In the genomic region with DNA sequence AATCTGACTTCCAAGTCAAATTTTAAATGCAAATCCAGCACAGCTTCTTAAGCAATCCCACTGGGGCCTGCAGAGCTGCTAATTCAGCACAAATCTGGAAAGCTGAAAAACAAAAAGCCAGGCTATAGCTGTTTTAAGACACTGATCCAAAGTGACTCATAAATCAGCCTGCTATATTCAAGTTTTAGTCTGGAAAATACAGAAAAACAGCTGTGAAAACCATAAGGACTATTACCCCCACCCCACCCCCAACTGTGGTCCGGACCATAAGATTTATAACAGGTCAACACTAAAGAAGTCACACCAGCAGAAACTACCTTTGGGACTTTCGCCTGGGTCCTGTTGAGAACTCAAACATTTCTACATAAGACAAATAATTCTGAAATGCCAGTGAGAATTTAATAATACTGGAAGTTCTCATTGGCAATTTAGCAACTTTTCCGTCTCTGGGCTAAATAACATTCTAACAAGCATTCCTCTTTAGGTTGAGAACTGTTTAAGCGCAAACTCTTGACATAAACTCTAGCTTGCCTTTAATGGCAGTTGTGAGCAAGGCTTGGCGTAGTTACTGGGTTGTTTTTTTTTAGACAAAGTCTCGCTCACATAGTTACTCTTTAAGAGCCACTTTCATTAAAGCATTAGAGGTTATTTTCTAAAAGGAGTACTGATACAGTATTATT, we compare ENCODE assay signal across 7 cellular contexts. TPM values are rescaled to one million over a fixed set of nuclear protein-coding genes. Genes with fewer than 3 reads are reported as not detected.
DNase-seq lines count a peak whose midpoint lies in the region; ATAC-seq, FAIRE-seq and TF ChIP-seq lines count a peak whose summit lies in the region.

No MANE protein-coding gene starts in this region.

- dilution Hi-C loops in mammary epithelial cell (cut with HindIII; ENCODE audit: low sequenced_read_pairs) = loop anchor here (5.0 kb wide), 1 partner anchor 35 kb away; no protein-coding TSS in a partner anchor

- H3K4me3 ChIP-seq in HUES48 (ENCODE audit: low read depth, low read length) = no peak overlapping the region; the same call in 1 of the 2 replicates
- H3K4me3 ChIP-seq in mammary epithelial cell (replicated peaks in 1 of 3; ENCODE audit: insufficient read depth in 1 of 3, low read depth in 2 of 3, low read length in 3 of 3) = peak overlapping the region; percentile 69 to 88 (median 78)
- H3K4me3 ChIP-seq in HepG2 (replicated peaks in 1 of 3; ENCODE audit: insufficient read depth in 1 of 3, low read depth in 2 of 3, low read length in 3 of 3) = peak overlapping the region in 1 of 3 experiments; percentile 17; a peak in 1 of 6 replicates
- peak overlapping the region; percentile 71 for H3K4me3 ChIP-seq in suprapubic skin

- H3K27ac ChIP-seq in HUES48 (ENCODE audit: low read depth, low read length) (peak overlapping the region; percentile 63), mammary epithelial cell (ENCODE audit: insufficient read depth, low read depth, low read length) (peak overlapping the region; percentile 92), HepG2 (ENCODE audit: extremely low read length, insufficient read depth, low read length) (no peak overlapping the region), suprapubic skin (peak overlapping the region; percentile 93)

- intact Hi-C loops in mammary epithelial cell (cut with micrococcal nuclease) (loop anchor here (1.0 to 5.0 kb wide), 2 partner anchors 40 to 570 kb away; no protein-coding TSS in a partner anchor), HepG2 (cut with micrococcal nuclease; ENCODE audit: unreplicated experiment) (loop anchor here (5.0 kb wide), 1 partner anchor 35 kb away; no protein-coding TSS in a partner anchor)

- H3K79me2 ChIP-seq in mammary epithelial cell (ENCODE audit: insufficient read depth, low read length) = peaks cover 85% of the 10 kb centered on the region
- H3K79me2 ChIP-seq in HepG2 (ENCODE audit: insufficient read depth, low read length) = peaks cover 50% of the 10 kb centered on the region

- DNase-seq in mammary epithelial cell (peak; percentile 58), HepG2 (ENCODE audit: low spot score) (no peak), suprapubic skin (ENCODE audit: low spot score in 2 of 2) (no peak), nucleus accumbens (lab: John Stamatoyannopoulos, UW) (no peak), NCI-H82 treated with DMSO at 0.1 percent for 48 hours (lab: John Stamatoyannopoulos, UW; ENCODE audit: unreplicated experiment) (no peak)

- H3K4me1 ChIP-seq in HUES48 (ENCODE audit: control insufficient read depth, insufficient read depth, low read length) = peaks cover 42% of the 10 kb centered on the region
- peaks cover 19% of the 10 kb centered on the region for H3K4me1 ChIP-seq in mammary epithelial cell (ENCODE audit: insufficient read depth, low read length)
- peaks cover 72% of the 10 kb centered on the region for H3K4me1 ChIP-seq in HepG2 (ENCODE audit: insufficient read depth, low read length)
- peaks cover 60% of the 10 kb centered on the region for H3K4me1 ChIP-seq in suprapubic skin

- no peak for TF ChIP-seq POLR2A in HepG2 (IDR thresholded peaks at IDR 0.05; ENCODE audit: insufficient read depth in 1 of 2, low read depth in 2 of 2, low read length in 2 of 2)
- TF ChIP-seq POLR2A in suprapubic skin (IDR thresholded peaks at IDR 0.05) = no peak

- no peak for FAIRE-seq in HepG2 (lab: Jason Lieb, UNC)

- 8% methylated on average over 6 of the region's 6 CpGs for WGBS in mammary epithelial cell (ENCODE audit: low coverage, missing lambda C conversion rate)
- WGBS in HepG2 (ENCODE audit: low lambda C conversion rate) = 94% methylated on average over 6 of the region's 6 CpGs
- WGBS in suprapubic skin = 23% methylated on average over 6 of the region's 6 CpGs

- H3K9ac ChIP-seq in HUES48 (ENCODE audit: low read depth, low read length) (no peak overlapping the region), mammary epithelial cell (ENCODE audit: insufficient read depth, low read length) (peak overlapping the region; percentile 90), HepG2 (ENCODE audit: insufficient read depth, low read depth, low read length) (no peak overlapping the region)

- POLR2A ChIA-PET in HepG2 (lab: Yijun Ruan, JAX) = no interaction called here

- CTCF ChIA-PET in mammary epithelial cell (lab: Charles Lee; ENCODE audit: low non-redundant PET) (interaction anchor here (1.3 kb wide), 1 partner anchor 375 kb away, joined by 7 read pairs; no protein-coding TSS in a partner anchor), HepG2 (lab: Yijun Ruan, JAX; ENCODE audit: low intra/inter-chr PET ratio, low total read pairs) (no interaction called here)

- ATAC-seq in HepG2 (no peak), GM21381 (IDR thresholded peaks at IDR 0.05; ENCODE audit: unreplicated experiment) (no peak)

- H3K9me3 ChIP-seq in HUES48 (ENCODE audit: control insufficient read depth, insufficient read depth, low read length) (no peaks in the 10 kb centered on the region), mammary epithelial cell (replicated peaks; ENCODE audit: insufficient read depth, low read length) (no peaks in the 10 kb centered on the region), HepG2 (ENCODE audit: low read length) (no peaks in the 10 kb centered on the region), suprapubic skin (no peaks in the 10 kb centered on the region)

- TF ChIP-seq RAD21 in HepG2 (CRISPR knock-in tag; IDR thresholded peaks at IDR 0.05) = no peak

- BruUV-seq in mammary epithelial cell (replicated peaks; lab: Mats Ljungman, UMichigan) = no TSS peak
- BruUV-seq in HepG2 (replicated peaks; lab: Mats Ljungman, UMichigan) = no TSS peak

- H2AFZ ChIP-seq in mammary epithelial cell (ENCODE audit: low read depth, low read length) (no peak overlapping the region), HepG2 (ENCODE audit: low read length) (no peak overlapping the region)

- H3K36me3 ChIP-seq in HUES48 (ENCODE audit: control insufficient read depth, insufficient read depth, low read length) = peaks cover 7% of the 10 kb centered on the region; the same call in 1 of the 2 replicates
- peaks cover 5% of the 10 kb centered on the region for H3K36me3 ChIP-seq in mammary epithelial cell (ENCODE audit: insufficient read depth, low read length)
- no peaks in the 10 kb centered on the region for H3K36me3 ChIP-seq in HepG2 (replicated peaks in 1 of 2; ENCODE audit: control insufficient read depth in 1 of 2, insufficient read depth in 2 of 2, low read length in 2 of 2)
- peaks cover 11% of the 10 kb centered on the region for H3K36me3 ChIP-seq in suprapubic skin

- TF ChIP-seq CTCF in mammary epithelial cell (conservative IDR thresholded peaks at IDR 0.05 in 1 of 2, IDR thresholded peaks at IDR 0.05 in 1 of 2; ENCODE audit: extremely low read depth in 1 of 2, insufficient read depth in 1 of 2, low read depth in 1 of 2, low read length in 2 of 2) = no peak
- TF ChIP-seq CTCF in HepG2 (CRISPR knock-in tag; IDR thresholded peaks at IDR 0.05) = no peak
- TF ChIP-seq CTCF in suprapubic skin (IDR thresholded peaks at IDR 0.05) = no peak

- no peaks in the 10 kb centered on the region for H4K20me1 ChIP-seq in mammary epithelial cell (ENCODE audit: insufficient read depth, low read length)
- no peaks in the 10 kb centered on the region for H4K20me1 ChIP-seq in HepG2 (ENCODE audit: insufficient read depth, low read length)

- H3K27me3 ChIP-seq in HUES48 (ENCODE audit: control insufficient read depth, insufficient read depth, low read length) (peaks cover 21% of the 10 kb centered on the region), mammary epithelial cell (ENCODE audit: insufficient read depth, low read length) (no peaks in the 10 kb centered on the region), HepG2 (ENCODE audit: control insufficient read depth in 1 of 2, insufficient read depth in 2 of 2, low read length in 2 of 2) (no peaks in the 10 kb centered on the region), suprapubic skin (no peaks in the 10 kb centered on the region)

- in situ Hi-C loops in mammary epithelial cell (cut with MboI; ENCODE audit: low sequenced_read_pairs in 2 of 2) = loop anchor here (10.0 kb wide), 2 partner anchors 148 to 168 kb away; no protein-coding TSS in a partner anchor
- in situ Hi-C loops in HepG2 (cut with HindIII; ENCODE audit: extremely low pct_ligation_motif_present, low pct_unique_long_range_greater_than_20kb) = no loop called here

- H3K4me2 ChIP-seq in mammary epithelial cell (ENCODE audit: insufficient read depth, low read depth, low read length) (peak overlapping the region; percentile 91), HepG2 (ENCODE audit: low read depth, low read length) (peak overlapping the region; percentile 96)

- TF ChIP-seq EP300 in HepG2 (IDR thresholded peaks at IDR 0.05; ENCODE audit: low read depth in 2 of 2, low read length in 2 of 2) (no peak), HepG2 (CRISPR knock-in tag; IDR thresholded peaks at IDR 0.05; ENCODE audit: borderline replicate concordance) (no peak), suprapubic skin (IDR thresholded peaks at IDR 0.05) (no peak)

TF ChIP-seq in HepG2, 621 proteins besides CTCF, POLR2A, EP300 and RAD21 (continues in another document):
- TF ChIP-seq ZNF850 (CRISPR knock-in tag; conservative IDR thresholded peaks at IDR 0.05) = no peak

RNA-seq across cellular contexts. Expression of gene LRIG3, which starts 3.3 kb away (rescaled TPM):
- total RNA-seq in mammary epithelial cell (100 to 1,000 TPM in 1 of 2 donors, 10 to 100 TPM in 1; 45.5 to 115 TPM), HepG2 (2016; rRNA removed; fragmentation: Illumina TruSeq; extraction: Trizol) (9.9 and 17.4 TPM in 2 replicates), suprapubic skin (100 to 1,000 TPM in 3 of 4 donors, 10 to 100 TPM in 1; 56.5 to 225 (median 110) TPM)
- polyA plus RNA-seq in mammary epithelial cell (28.7 TPM), HepG2 (2011; rRNA removed) (7.7 TPM in 2 replicates)
- 35.3 TPM for polyA minus RNA-seq in mammary epithelial cell
- 2.5 and 3.0 TPM in 2 replicates for total RNA-seq in HepG2 (2016; cell fraction: cytosol; rRNA removed; fragmentation: Illumina TruSeq; extraction: Trizol; ENCODE audit: low read depth)
- total RNA-seq in HepG2 (2016; cell fraction: insoluble cytoplasmic fraction; rRNA removed; fragmentation: Illumina TruSeq; extraction: Trizol) = 9.0 and 13.5 TPM in 2 replicates
- total RNA-seq in HepG2 (2016; cell fraction: membrane; rRNA removed; fragmentation: Illumina TruSeq; extraction: Trizol) = 5.6 and 5.9 TPM in 2 replicates
- 29.0 and 31.5 TPM in 2 replicates for total RNA-seq in HepG2 (2016; cell fraction: nucleus; rRNA removed; fragmentation: Illumina TruSeq; extraction: Trizol)
- polyA plus RNA-seq in HepG2 (2011; cell fraction: cytosol; rRNA removed) = 5.6 and 6.5 TPM in 2 replicates
- polyA plus RNA-seq in HepG2 (2011; cell fraction: nucleus; rRNA removed) = 6.5 and 6.7 TPM in 2 replicates
- polyA plus RNA-seq in HepG2 (2012) = 7.2 and 7.6 TPM in 2 replicates
- 0.49 and 0.58 TPM in 2 replicates for polyA plus RNA-seq in HepG2 (2016; cell fraction: cytosol; fragmentation: Illumina TruSeq; extraction: Trizol; ENCODE audit: low read depth)
- 4.9 and 6.3 TPM in 2 replicates for polyA plus RNA-seq in HepG2 (2016; cell fraction: insoluble cytoplasmic fraction; fragmentation: Illumina TruSeq; extraction: Trizol; ENCODE audit: low read depth)
- 0.96 and 1.0 TPM in 2 replicates for polyA plus RNA-seq in HepG2 (2016; cell fraction: membrane; fragmentation: Illumina TruSeq; extraction: Trizol; ENCODE audit: low read depth)
- polyA plus RNA-seq in HepG2 (2016; cell fraction: nucleus; fragmentation: Illumina TruSeq; extraction: Trizol; ENCODE audit: insufficient read depth, low read depth) = 10.9 and 12.4 TPM in 2 replicates
- 16.2 and 25.7 TPM in 2 replicates for polyA minus RNA-seq in HepG2 (2011; rRNA and poly(A)+ RNA removed; ENCODE audit: low replicate concordance)
- 6.6 and 7.4 TPM in 2 replicates for polyA minus RNA-seq in HepG2 (2011; cell fraction: cytosol; rRNA and poly(A)+ RNA removed)
- polyA minus RNA-seq in HepG2 (2011; cell fraction: nucleus; rRNA and poly(A)+ RNA removed) = 51.0 and 58.3 TPM in 2 replicates
